In the genomic region with DNA sequence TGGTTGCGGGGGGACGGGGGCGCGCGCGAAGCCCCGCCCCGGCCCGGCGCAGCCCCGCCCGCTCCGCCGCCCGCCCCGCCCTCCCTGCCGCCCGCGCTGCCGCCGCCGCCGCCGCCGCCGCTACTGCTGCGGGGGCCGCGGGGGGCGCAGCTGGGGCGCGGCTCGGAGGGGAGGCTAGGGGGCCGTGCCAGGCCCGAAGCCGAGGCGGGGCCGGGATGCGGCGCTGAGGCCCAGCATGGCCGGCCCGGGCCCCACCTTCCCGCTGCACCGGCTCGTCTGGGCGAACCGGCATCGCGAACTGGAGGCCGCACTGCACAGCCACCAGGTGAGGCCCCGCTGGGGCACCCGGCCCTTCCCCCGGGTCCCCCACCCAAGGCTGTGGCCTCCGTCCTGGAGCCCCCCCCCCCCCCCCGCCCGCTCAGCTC, we compare ENCODE assay signal across 1 cellular context.
TF ChIP-seq lines count a peak whose summit lies in the region.

Gene ANKRD13D, plus strand, starts transcription at position 78 of the 425 bp plus-strand sequence. Its CDS starts 158 bp downstream, at position 236.

TF ChIP-seq in SK-N-SH, 30 proteins besides CTCF, POLR2A, EP300 and RAD21 (continued from another document):
- TF ChIP-seq, protein P1, sequence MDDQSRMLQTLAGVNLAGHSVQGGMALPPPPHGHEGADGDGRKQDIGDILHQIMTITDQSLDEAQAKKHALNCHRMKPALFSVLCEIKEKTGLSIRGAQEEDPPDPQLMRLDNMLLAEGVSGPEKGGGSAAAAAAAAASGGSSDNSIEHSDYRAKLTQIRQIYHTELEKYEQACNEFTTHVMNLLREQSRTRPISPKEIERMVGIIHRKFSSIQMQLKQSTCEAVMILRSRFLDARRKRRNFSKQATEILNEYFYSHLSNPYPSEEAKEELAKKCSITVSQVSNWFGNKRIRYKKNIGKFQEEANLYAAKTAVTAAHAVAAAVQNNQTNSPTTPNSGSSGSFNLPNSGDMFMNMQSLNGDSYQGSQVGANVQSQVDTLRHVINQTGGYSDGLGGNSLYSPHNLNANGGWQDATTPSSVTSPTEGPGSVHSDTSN (IDR thresholded peaks at IDR 0.05) = no peak
- TF ChIP-seq MXI1 (IDR thresholded peaks at IDR 0.05; ENCODE audit: low read depth, low read length) (no peak), NFIC (IDR thresholded peaks at IDR 0.05; ENCODE audit: borderline replicate concordance) (no peak), RFX5 (IDR thresholded peaks at IDR 0.05; ENCODE audit: low read length) (no peak), GABPA (IDR thresholded peaks at IDR 0.05; ENCODE audit: low read depth) (no peak), TEAD4 (IDR thresholded peaks at IDR 0.05; ENCODE audit: borderline replicate concordance, insufficient read depth) (no peak), ELF1 (IDR thresholded peaks at IDR 0.05) (no peak), SMC3 (IDR thresholded peaks at IDR 0.05; ENCODE audit: low read depth, low read length) (no peak), NRF1 (IDR thresholded peaks at IDR 0.05; ENCODE audit: low read depth, low read length) (no peak), GATA2 (CRISPR knock-in tag; IDR thresholded peaks at IDR 0.05) (no peak), POLR2AphosphoS5 (IDR thresholded peaks at IDR 0.05; ENCODE audit: low read depth, low read length) (no peak)
- TF ChIP-seq, protein P2, sequence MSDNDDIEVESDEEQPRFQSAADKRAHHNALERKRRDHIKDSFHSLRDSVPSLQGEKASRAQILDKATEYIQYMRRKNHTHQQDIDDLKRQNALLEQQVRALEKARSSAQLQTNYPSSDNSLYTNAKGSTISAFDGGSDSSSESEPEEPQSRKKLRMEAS (IDR thresholded peaks at IDR 0.05; ENCODE audit: low read depth) = no peak
